17 cellular contexts compared by ENCODE assay signal in the genomic region with DNA sequence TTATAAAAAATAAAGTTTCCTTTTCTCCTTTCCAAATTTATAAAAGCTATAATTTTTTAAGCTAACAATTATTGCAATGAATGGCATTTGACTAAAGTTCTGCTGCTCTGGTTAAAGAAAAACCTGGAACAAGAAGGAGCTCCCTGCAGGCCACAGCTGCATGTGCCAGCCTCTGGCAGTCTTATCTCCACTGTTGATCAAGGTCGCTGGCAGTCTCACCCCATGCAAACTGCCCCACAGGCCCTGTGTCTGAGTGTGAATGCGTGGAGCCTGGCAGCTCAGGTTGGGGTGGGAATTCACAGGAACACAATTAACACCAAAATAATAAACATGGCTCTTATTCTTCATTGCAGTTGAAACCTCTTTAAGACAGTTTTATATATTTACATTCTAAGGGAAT. TPM values are rescaled to one million over a fixed set of nuclear protein-coding genes. Genes with fewer than 3 reads are reported as not detected.
DNase-seq lines count a peak whose midpoint lies in the region; ATAC-seq and TF ChIP-seq lines count a peak whose summit lies in the region.
"Had no signal": no experiment of that assay in that cellular context is flagged by ENCODE, and none has a peak within 500 bp of the region (broad histone marks: within the 10 kb centered on the region; RNA-seq: fewer than 3 reads in every experiment).

No MANE protein-coding gene starts in this region.

- H3K27ac ChIP-seq in GM23248: no peak overlapping the region
- H3K27ac ChIP-seq: SJCRH30 had no signal

- no peaks in the 10 kb centered on the region for H3K36me3 ChIP-seq in GM23248 (ENCODE audit: low read depth)
- H3K36me3 ChIP-seq: SJCRH30 had no signal

- WGBS in GM23248 (ENCODE audit: low coverage in 1 of 2, low lambda C conversion rate in 2 of 2, missing lambda C conversion rate in 2 of 2), 2 experiments: 75% methylated on average over 2 of the region's 2 CpGs

- ATAC-seq in GM21423 (IDR thresholded peaks at IDR 0.05; ENCODE audit: unreplicated experiment) (no peak), HG03159 (IDR thresholded peaks at IDR 0.05; ENCODE audit: unreplicated experiment) (no peak)
- ATAC-seq: Panc1 had no signal

- H3K4me1 Mint-ChIP-seq in nephron: peaks cover 57% of the 10 kb centered on the region
- H3K4me1 Mint-ChIP-seq: CD8-positive, alpha-beta memory T cell; IgD-negative memory B cell had no signal

- H3K27ac Mint-ChIP-seq in nephron: peak overlapping the region; percentile 78 to 87 (median 85)
- H3K27ac Mint-ChIP-seq: CD8-positive, alpha-beta memory T cell; IgD-negative memory B cell had no signal

- no peaks in the 10 kb centered on the region for H3K36me3 Mint-ChIP-seq in nephron (ENCODE audit: low read depth)
- H3K36me3 Mint-ChIP-seq: CD8-positive, alpha-beta memory T cell; IgD-negative memory B cell had no signal

- H3K27me3 ChIP-seq in GM23248 (replicated peaks; ENCODE audit: insufficient read depth): no peaks in the 10 kb centered on the region

- DNase-seq in GM23248 (no peak), NCI-H69 (lab: John Stamatoyannopoulos, UW) (peak; percentile 20), islet precursor cell (peak; percentile 51), GM19240 (ENCODE audit: insufficient read length, low spot score) (no peak)
- DNase-seq: C1 segment of cervical spinal cord; CD8-positive, alpha-beta memory T cell; Karpas-422; NCI-H1105 treated with DMSO at 0.1 percent for 48 hours; NCI-H1694; NCI-H2081 treated with DMSO at 0.1 percent for 48 hours; NCI-H446 treated with DMSO at 0.1 percent for 48 hours; SJCRH30 had no signal

- H4K20me1 ChIP-seq in GM23248 (ENCODE audit: insufficient read depth): no peaks in the 10 kb centered on the region

- in situ Hi-C loops in GM23248 (cut with MboI): no loop called here

- H2AFZ ChIP-seq in GM23248: 0 out of 2 replicates have a peak overlapping the region, but pooled peaks have one; percentile 34

- no peaks in the 10 kb centered on the region for H3K9me3 Mint-ChIP-seq in nephron
- H3K9me3 Mint-ChIP-seq: CD8-positive, alpha-beta memory T cell had no signal

- H3K4me3 ChIP-seq in GM23248: no peak overlapping the region
- H3K4me3 ChIP-seq: SJCRH30 had no signal

- H3K79me2 ChIP-seq in GM23248 (ENCODE audit: insufficient read depth): no peaks in the 10 kb centered on the region

- H3K27me3 Mint-ChIP-seq in nephron (ENCODE audit: low read depth): no peaks in the 10 kb centered on the region
- H3K27me3 Mint-ChIP-seq: IgD-negative memory B cell had no signal

- H3K9me2 ChIP-seq in GM23248 (ENCODE audit: insufficient read depth): no peaks in the 10 kb centered on the region

- peak overlapping the region; percentile 30 for H3K4me2 ChIP-seq in GM23248 (ENCODE audit: unreplicated experiment)

- peaks cover 13% of the 10 kb centered on the region for H3K4me1 ChIP-seq in GM23248 (ENCODE audit: insufficient read depth)
- H3K4me1 ChIP-seq: SJCRH30 had no signal

- no peak for TF ChIP-seq CTCF in nephron (IDR thresholded peaks at IDR 0.05; ENCODE audit: unreplicated experiment in 3 of 3)

- peaks cover 17% of the 10 kb centered on the region for H3F3A ChIP-seq in GM23248 (ENCODE audit: insufficient read depth)

- no peak overlapping the region for H3K4me3 Mint-ChIP-seq in nephron
- H3K4me3 Mint-ChIP-seq: CD8-positive, alpha-beta memory T cell; IgD-negative memory B cell had no signal

- no peak overlapping the region for H3K9ac ChIP-seq in GM23248

- H3K9me3 ChIP-seq in GM23248 (ENCODE audit: low read depth): no peaks in the 10 kb centered on the region
- H3K9me3 ChIP-seq: SJCRH30 had no signal

RNA-seq across cellular contexts. Expression of a gene that starts 30.2 kb away (rescaled TPM):
- total RNA-seq in GM23248 (2014; rRNA removed; shearing (Covaris generic)): not detected in 2 replicates
- not detected in 2 replicates for polyA plus RNA-seq in GM23248 (2016; fragmentation: Nextera tagmentation; extraction: Ambion mirVana)
- total RNA-seq: CD8-positive, alpha-beta memory T cell had no signal
- polyA plus RNA-seq: CD8-positive, alpha-beta memory T cell; IgD-negative memory B cell had no signal

Comparison
In these comparisons a context has a peak if more than half of its experiments do, and no peak if none do; other contexts are left out.
1. DNase-seq: peak in NCI-H69 (single experiment) and islet precursor cell (single experiment); none in GM23248 (single experiment) and GM19240 (single experiment).